Comparison of ENCODE assay signal across 20 cellular contexts in genomic region chr20:14295238-14295637, GRCh38. TPM values are rescaled to one million over a fixed set of nuclear protein-coding genes. Genes with fewer than 3 reads are reported as not detected.
DNase-seq lines count a peak whose midpoint lies in the region; ATAC-seq and TF ChIP-seq lines count a peak whose summit lies in the region.
"Had no signal": no experiment of that assay in that cellular context is flagged by ENCODE, and none has a peak within 500 bp of the region (broad histone marks: within the 10 kb centered on the region; RNA-seq: fewer than 3 reads in every experiment).

No MANE protein-coding gene starts in this region.

- DNase-seq in NOMO-1 treated with DMSO at 0.1 percent for 48 hours (lab: John Stamatoyannopoulos, UW; ENCODE audit: unreplicated experiment), result peak; percentile 22
- peak; percentile 12 for DNase-seq in iPS-NIHi11 (ENCODE audit: low spot score)
- DNase-seq in foreskin fibroblast, result no peak
- DNase-seq in PC-9, result no peak
- no peak for DNase-seq in Karpas-422
- DNase-seq: activated CD4-positive, alpha-beta memory T cell treated with anti-CD3 and anti-CD28 coated beads, Interleukin-2, amount 10 ng/mL, durations not matched to agents 7 days and 5 days; amniotic stem cell; H7; hypothalamus; kidney glomerular epithelial cell; NCI-H1694 treated with DMSO at 0.1 percent for 48 hours; NCI-H226; SK-N-SH had no signal

- no TSS peak for BruUV-seq in PC-9 (replicated peaks; lab: Mats Ljungman, UMichigan)

- POLR2A ChIA-PET in PC-9 (lab: Charles Lee; ENCODE audit: unreplicated experiment), result no interaction called here

- no peaks in the 10 kb centered on the region for H3K36me3 ChIP-seq in PC-9 (ENCODE audit: low read depth)
- H3K36me3 ChIP-seq in Karpas-422 (ENCODE audit: insufficient read depth, low read length), result no peaks in the 10 kb centered on the region
- H3K36me3 ChIP-seq: cardiac muscle cell had no signal

- H3K4me2 ChIP-seq in PC-9, result no peak overlapping the region
- H3K4me2 ChIP-seq in Karpas-422 (ENCODE audit: low read depth, low read length, poor library complexity, severe bottlenecking), result no peak overlapping the region
- H3K4me2 ChIP-seq: SK-N-SH had no signal

- intact Hi-C loops in PC-9 (cut with micrococcal nuclease; ENCODE audit: unreplicated experiment), result no loop called here

- H4K20me1 ChIP-seq in PC-9 (ENCODE audit: insufficient read depth) (no peaks in the 10 kb centered on the region), Karpas-422 (ENCODE audit: insufficient read depth, low read depth, low read length) (no peaks in the 10 kb centered on the region)

- H2AFZ ChIP-seq in PC-9, result no peak overlapping the region
- no peak overlapping the region for H2AFZ ChIP-seq in Karpas-422 (ENCODE audit: low read length)

- H3F3A ChIP-seq in PC-9 (ENCODE audit: insufficient read depth, low read depth), result no peaks in the 10 kb centered on the region

- H3K27me3 ChIP-seq in PC-9 (ENCODE audit: insufficient read depth, low read depth) (no peaks in the 10 kb centered on the region), Karpas-422 (ENCODE audit: low read length) (no peaks in the 10 kb centered on the region)
- H3K27me3 ChIP-seq: cardiac muscle cell had no signal

- H3K9me2 ChIP-seq in PC-9 (ENCODE audit: insufficient read depth) (no peaks in the 10 kb centered on the region), Karpas-422 (replicated peaks; ENCODE audit: insufficient read depth, low read length) (no peaks in the 10 kb centered on the region)
- H3K9me2 ChIP-seq: SK-N-SH had no signal

- no peaks in the 10 kb centered on the region for H3K4me1 ChIP-seq in PC-9 (replicated peaks; ENCODE audit: insufficient read depth)
- H3K4me1 ChIP-seq in Karpas-422 (ENCODE audit: low read length), result no peaks in the 10 kb centered on the region

- ATAC-seq in GM19043 (IDR thresholded peaks at IDR 0.05; ENCODE audit: low read depth, unreplicated experiment) (peak; percentile 66), HG02759 (IDR thresholded peaks at IDR 0.05; ENCODE audit: unreplicated experiment) (peak; percentile 53), HG03159 (IDR thresholded peaks at IDR 0.05; ENCODE audit: unreplicated experiment) (no peak)
- ATAC-seq: K562; stimulated activated memory B cell treated with anti-CD40 and anti-IgM and Interleukin-4, amounts not matched to agents 10 μg/mL and 1 μg/mL and 100 μg/mL, for 72 hours had no signal

- H3K4me3 ChIP-seq in foreskin fibroblast (ENCODE audit: low read depth in 1 of 2, low read length in 2 of 2) (no peak overlapping the region), PC-9 (no peak overlapping the region), Karpas-422 (ENCODE audit: low read length) (no peak overlapping the region)
- H3K4me3 ChIP-seq: cardiac muscle cell, K562 had no signal

- H3K79me2 ChIP-seq in PC-9 (ENCODE audit: low read depth), result no peaks in the 10 kb centered on the region
- H3K79me2 ChIP-seq in Karpas-422 (ENCODE audit: low read length), result no peaks in the 10 kb centered on the region

- TF ChIP-seq CTCF in foreskin fibroblast (IDR thresholded peaks at IDR 0.05; ENCODE audit: low read depth, low read length) (no peak), PC-9 (conservative IDR thresholded peaks at IDR 0.05) (no peak)

- H3K9me3 ChIP-seq in PC-9 (ENCODE audit: insufficient read depth, low read depth) (no peaks in the 10 kb centered on the region), Karpas-422 (ENCODE audit: low read length) (no peaks in the 10 kb centered on the region)
- H3K9me3 ChIP-seq: SK-N-SH had no signal

- no peak overlapping the region for H3K27ac ChIP-seq in PC-9
- H3K27ac ChIP-seq in Karpas-422 (ENCODE audit: low read length), result no peak overlapping the region
- H3K27ac ChIP-seq: C4-2B, cardiac muscle cell had no signal

- no peak overlapping the region for H3K9ac ChIP-seq in Karpas-422 (ENCODE audit: low read length)
- H3K9ac ChIP-seq: SK-N-SH had no signal

- CTCF ChIA-PET in PC-9 (lab: Charles Lee), result no interaction called here

RNA-seq across cellular contexts. Expression of gene FLRT3, which starts 42.2 kb away (rescaled TPM):
- total RNA-seq in PC-9 (2021), result 0.70 and 0.95 TPM in 2 replicates
- total RNA-seq in Karpas-422 (2014; rRNA removed; shearing (Covaris generic); ENCODE audit: low replicate concordance), result not detected in 2 replicates
- total RNA-seq: activated CD4-positive, alpha-beta memory T cell treated with anti-CD3 and anti-CD28 coated beads, Interleukin-2, amount 10 ng/mL, durations not matched to agents 7 days and 5 days had no signal

Comparison
In these comparisons a context has a peak if more than half of its experiments do, and no peak if none do; other contexts are left out.
1. DNase-seq: peak in NOMO-1 treated with DMSO at 0.1 percent for 48 hours (single experiment) and iPS-NIHi11 (single experiment); none in foreskin fibroblast (0 of 2), PC-9 (0 of 2) and Karpas-422 (single experiment).